16 cellular contexts compared by ENCODE assay signal in genomic region chr1:246291141-246291540, GRCh38.
"Had no signal": no experiment of that assay in that cellular context is flagged by ENCODE, and none has a peak within 500 bp of the region (broad histone marks: within the 10 kb centered on the region; RNA-seq: fewer than 3 reads in every experiment).

No MANE protein-coding gene starts in this region.

- H3K9me3 ChIP-seq: gastrocnemius medialis, left ventricle myocardium inferior, stomach had no signal

- H3K36me3 Mint-ChIP-seq: activated CD8-positive, alpha-beta memory T cell treated with anti-CD3 and anti-CD28 coated beads, Interleukin-2, amount 10 ng/mL, durations not matched to agents 7 days and 5 days; natural killer cell had no signal

- H3K4me1 Mint-ChIP-seq: activated naive CD4-positive, alpha-beta T cell treated with anti-CD3 and anti-CD28 coated beads, Interleukin-2, amount 50 U/mL, for 24 hours had no signal

- H3K4me1 ChIP-seq: gastrocnemius medialis, left ventricle myocardium inferior, stomach had no signal

- H3K27me3 ChIP-seq: gastrocnemius medialis, stomach had no signal

- H3K4me3 Mint-ChIP-seq: activated CD8-positive, alpha-beta memory T cell treated with anti-CD3 and anti-CD28 coated beads, Interleukin-2, amount 10 ng/mL, durations not matched to agents 7 days and 5 days; activated naive CD4-positive, alpha-beta T cell treated with anti-CD3 and anti-CD28 coated beads, Interleukin-2, amount 50 U/mL, for 24 hours; activated T-cell treated with anti-CD3 and anti-CD28 coated beads, Interleukin-2, amount 50 U/mL, for 24 hours; memory B cell; natural killer cell had no signal

- ATAC-seq: activated CD8-positive, alpha-beta memory T cell treated with anti-CD3 and anti-CD28 coated beads, Interleukin-2, amount 10 ng/mL, durations not matched to agents 7 days and 5 days; gastrocnemius medialis; natural killer cell; right cardiac atrium had no signal

- H3K9me3 Mint-ChIP-seq: activated naive CD4-positive, alpha-beta T cell treated with anti-CD3 and anti-CD28 coated beads, Interleukin-2, amount 50 U/mL, for 24 hours; activated T-cell treated with anti-CD3 and anti-CD28 coated beads, Interleukin-2, amount 50 U/mL, for 24 hours; memory B cell; natural killer cell had no signal

- H3K27me3 Mint-ChIP-seq: activated CD8-positive, alpha-beta memory T cell treated with anti-CD3 and anti-CD28 coated beads, Interleukin-2, amount 10 ng/mL, durations not matched to agents 7 days and 5 days; activated naive CD4-positive, alpha-beta T cell treated with anti-CD3 and anti-CD28 coated beads, Interleukin-2, amount 50 U/mL, for 24 hours; activated T-cell treated with anti-CD3 and anti-CD28 coated beads, Interleukin-2, amount 50 U/mL, for 24 hours; memory B cell had no signal

- H3K27ac ChIP-seq: coronary artery, gastrocnemius medialis, left ventricle myocardium inferior, stomach had no signal

- H3K27ac Mint-ChIP-seq: activated CD8-positive, alpha-beta memory T cell treated with anti-CD3 and anti-CD28 coated beads, Interleukin-2, amount 10 ng/mL, durations not matched to agents 7 days and 5 days; activated naive CD4-positive, alpha-beta T cell treated with anti-CD3 and anti-CD28 coated beads, Interleukin-2, amount 50 U/mL, for 24 hours; activated T-cell treated with anti-CD3 and anti-CD28 coated beads, Interleukin-2, amount 50 U/mL, for 24 hours; memory B cell; natural killer cell had no signal

- H3K36me3 ChIP-seq: gastrocnemius medialis, left ventricle myocardium inferior, stomach had no signal

- H3K4me3 ChIP-seq: coronary artery, gastrocnemius medialis, left ventricle myocardium inferior, stomach had no signal

- DNase-seq: activated CD4-positive, alpha-beta T cell treated with anti-CD3 and anti-CD28 coated beads, Interleukin-2, amount 50 U/mL, for 48 hours; activated CD8-positive, alpha-beta memory T cell treated with anti-CD3 and anti-CD28 coated beads, Interleukin-2, amount 10 ng/mL, durations not matched to agents 7 days and 5 days; activated effector memory CD4-positive, alpha-beta T cell treated with Interleukin-2 at 50 U/mL for 16 hours; activated T-cell treated with anti-CD3 and anti-CD28 coated beads, Interleukin-2, amount 50 U/mL, for 24 hours; caudate nucleus; effector CD8-positive, alpha-beta T cell; gastrocnemius medialis; kidney; left ventricle myocardium inferior; natural killer cell; right cardiac atrium; small intestine; stomach had no signal
